Comparison of ENCODE assay signal across 9 cellular contexts in genomic region chr1:1788646-1789431, GRCh38. TPM values are rescaled to one million over a fixed set of nuclear protein-coding genes. Genes with fewer than 3 reads are reported as not detected.
A peak's percentile ranks its signal among the peaks of the same experiment; 100 is the strongest.
DNase-seq lines count a peak whose midpoint lies in the region; ATAC-seq and TF ChIP-seq lines count a peak whose summit lies in the region.
"Had no signal": no experiment of that assay in that cellular context is flagged by ENCODE, and none has a peak within 500 bp of the region (broad histone marks: within the 10 kb centered on the region; RNA-seq: fewer than 3 reads in every experiment).

No MANE protein-coding gene starts in this region.

- intact Hi-C loops in heart right ventricle (cut with DNase I) = loop anchor here in 2 of 10 donors (5.0 to 10.0 kb wide), 2 partner anchors 98 to 116 kb away; no protein-coding TSS in a partner anchor
- intact Hi-C loops in left cardiac atrium (cut with DNase I) = loop anchor here (10.0 kb wide), 1 partner anchor 116 kb away; no protein-coding TSS in a partner anchor
- intact Hi-C loops in transverse colon (cut with DNase I; ENCODE audit: low total_unique reads) = no loop called here

- no peak for DNase-seq in heart right ventricle
- no peak for DNase-seq in left cardiac atrium
- DNase-seq in RKO (ENCODE audit: low spot score) = peak; percentile 41
- DNase-seq in foreskin fibroblast = peak in 1 of 2 donors; percentile 57
- peak; percentile 48 for DNase-seq in transverse colon
- DNase-seq in superior temporal gyrus (ENCODE audit: extremely low spot score) = no peak
- DNase-seq in NCI-H1048 (lab: John Stamatoyannopoulos, UW) = no peak

- WGBS in heart right ventricle, 2 donors = 74 to 78% methylated on average over 25 of the region's 25 CpGs
- WGBS in transverse colon (ENCODE audit: low coverage in 1 of 2), 2 donors = 86% methylated on average over 25 of the region's 25 CpGs; no CpG with 5 or more reads in 1 of the 2 donors

- H3K27me3 ChIP-seq in heart right ventricle (no peaks in the 10 kb centered on the region), transverse colon (no peaks in the 10 kb centered on the region)

- H3K9me3 ChIP-seq in heart right ventricle (no peaks in the 10 kb centered on the region), transverse colon (no peaks in the 10 kb centered on the region)

- H3K4me3 ChIP-seq in heart right ventricle (no peak overlapping the region), foreskin fibroblast (ENCODE audit: low read depth in 1 of 2, low read length in 2 of 2) (no peak overlapping the region), transverse colon (no peak overlapping the region)

- no peak for TF ChIP-seq POLR2A in transverse colon (IDR thresholded peaks at IDR 0.05)

- peaks cover 4 to 100% (median 55%) of the 10 kb centered on the region in 9 donors for H3K36me3 ChIP-seq in heart right ventricle
- peaks cover 0 to 68% (median 27%) of the 10 kb centered on the region in 4 donors for H3K36me3 ChIP-seq in transverse colon

- ATAC-seq in heart right ventricle (peak in 1 of 8 donors; percentile 17), left cardiac atrium (no peak)
- no peak for ATAC-seq in activated CD4-positive, CD25-positive, alpha-beta regulatory T cell treated with anti-CD3 and anti-CD28 coated beads, Interleukin-2, amount 50 U/mL, for 24 hours

- H3K27ac ChIP-seq in heart right ventricle = peak overlapping the region in 5 of 10 donors; percentile 19 to 67 (median 46)
- no peak overlapping the region for H3K27ac ChIP-seq in transverse colon
- H3K27ac ChIP-seq: epithelial cell of prostate had no signal

- no peak for TF ChIP-seq EP300 in transverse colon (IDR thresholded peaks at IDR 0.05; ENCODE audit: low read depth)

- H3K4me1 ChIP-seq in heart right ventricle = peaks cover 6 to 22% (median 16%) of the 10 kb centered on the region in 9 donors
- peaks cover 0 to 2% (median under 1%) of the 10 kb centered on the region in 4 donors for H3K4me1 ChIP-seq in transverse colon

- TF ChIP-seq CTCF in heart right ventricle (IDR thresholded peaks at IDR 0.05) (peak in 5 of 9 donors; percentile 19 to 39 (median 35)), foreskin fibroblast (IDR thresholded peaks at IDR 0.05; ENCODE audit: low read depth, low read length) (peak; percentile 30), transverse colon (IDR thresholded peaks at IDR 0.05) (peak; percentile 7 to 50 (median 35))

- in situ Hi-C loops in transverse colon (cut with MboI; ENCODE audit: low pct_ligation_motif_present in 1 of 4, low pct_unique_long_range_greater_than_20kb in 1 of 4, low sequenced_read_pairs in 3 of 4) = loop anchor here in 2 of 4 donors (10.0 kb wide), 1 partner anchor 116 kb away; no protein-coding TSS in a partner anchor

RNA-seq across cellular contexts. Expression of gene NADK, which starts 10.6 kb away (rescaled TPM):
- total RNA-seq in heart right ventricle (10 to 100 TPM; 15.2 to 40.2 (median 21.9) TPM), left cardiac atrium (10 to 100 TPM; 39.4 to 53.9 TPM), transverse colon (100 to 1,000 TPM; 129 to 191 (median 152) TPM)
- 10 to 100 TPM; 26.2 to 37.5 TPM for polyA plus RNA-seq in heart right ventricle

Comparison
In these comparisons a context has a peak if more than half of its experiments do, and no peak if none do; other contexts are left out.
1. DNase-seq: peak in RKO (single experiment) and transverse colon (single experiment); none in heart right ventricle (0 of 2), left cardiac atrium (single experiment), superior temporal gyrus (single experiment) and NCI-H1048 (single experiment).
2. Peak in every context shown above with its lines, with median percentiles within 50 percentile points of each other: CTCF ChIP-seq.